17 cellular contexts compared by ENCODE assay signal in genomic region chr15:32872606-32873291, GRCh38.
A peak's percentile ranks its signal among the peaks of the same experiment; 100 is the strongest.
DNase-seq lines count a peak whose midpoint lies in the region; ATAC-seq and TF ChIP-seq lines count a peak whose summit lies in the region.
"Had no signal": no experiment of that assay in that cellular context is flagged by ENCODE, and none has a peak within 500 bp of the region (broad histone marks: within the 10 kb centered on the region; RNA-seq: fewer than 3 reads in every experiment).

No MANE protein-coding gene starts in this region.

- H3K27ac ChIP-seq in vagina: peak overlapping the region; percentile 47
- H3K27ac ChIP-seq: foreskin keratinocyte, parathyroid adenoma had no signal

- TF ChIP-seq CTCF in fibroblast of pulmonary artery (IDR thresholded peaks at IDR 0.05; ENCODE audit: low read length, missing control alignments) (no peak), nephron (IDR thresholded peaks at IDR 0.05; ENCODE audit: unreplicated experiment in 3 of 3) (no peak), vagina (IDR thresholded peaks at IDR 0.05) (no peak)

- no peaks in the 10 kb centered on the region for H3K9me3 ChIP-seq in vagina

- TF ChIP-seq POLR2A in vagina (IDR thresholded peaks at IDR 0.05): no peak

- no peak overlapping the region for H3K4me3 ChIP-seq in fibroblast of pulmonary artery (replicated peaks; ENCODE audit: low read depth, low read length)
- H3K4me3 ChIP-seq in vagina: no peak overlapping the region
- H3K4me3 ChIP-seq: GM12878 had no signal

- no peaks in the 10 kb centered on the region for H3K36me3 ChIP-seq in vagina

- peaks cover 5% of the 10 kb centered on the region for H3K36me3 Mint-ChIP-seq in nephron (ENCODE audit: low read depth)

- no peak for ATAC-seq in GM21381 (IDR thresholded peaks at IDR 0.05; ENCODE audit: unreplicated experiment)
- no peak for ATAC-seq in GM18867 (IDR thresholded peaks at IDR 0.05; ENCODE audit: unreplicated experiment)
- ATAC-seq: foreskin keratinocyte, GM12878 had no signal

- DNase-seq in NCI-H1092 treated with DMSO at 0.1 percent for 48 hours (lab: John Stamatoyannopoulos, UW) (peak; percentile 22), NCI-H1092 (lab: John Stamatoyannopoulos, UW) (no peak), fibroblast of pulmonary artery (ENCODE audit: low read depth) (peak; percentile 72), vagina (ENCODE audit: extremely low spot score in 2 of 2) (peak in 1 of 2 donors; percentile 98), T-helper 9 cell (no peak)
- DNase-seq: 8988T; activated CD4-positive, alpha-beta T cell treated with anti-CD3 and anti-CD28 coated beads, Interleukin-2, amount 50 U/mL, for 48 hours; activated gamma-delta T cell; foreskin keratinocyte; NCI-H1694 treated with DMSO at 0.1 percent for 48 hours; T-helper 1 cell had no signal

- no peaks in the 10 kb centered on the region for H3K9me3 Mint-ChIP-seq in nephron
- H3K9me3 Mint-ChIP-seq: central memory CD8-positive, alpha-beta T cell had no signal

- intact Hi-C loops in vagina (cut with DNase I): loop anchor here (10.0 kb wide), 3 partner anchors 82 to 198 kb away; no protein-coding TSS in a partner anchor

- peak overlapping the region in 2 of 3 experiments; percentile 54 to 64 for H3K27ac Mint-ChIP-seq in nephron

- H3K4me1 Mint-ChIP-seq in nephron: peaks cover 15% of the 10 kb centered on the region
- H3K4me1 Mint-ChIP-seq: central memory CD8-positive, alpha-beta T cell had no signal

- no peak overlapping the region for H3K4me3 Mint-ChIP-seq in nephron
- H3K4me3 Mint-ChIP-seq: central memory CD8-positive, alpha-beta T cell had no signal

- H3K27me3 ChIP-seq in vagina: no peaks in the 10 kb centered on the region
- H3K27me3 ChIP-seq: foreskin keratinocyte had no signal

- peaks cover 12% of the 10 kb centered on the region for H3K4me1 ChIP-seq in vagina
- H3K4me1 ChIP-seq: parathyroid adenoma had no signal

- peaks cover 14% of the 10 kb centered on the region for H3K27me3 Mint-ChIP-seq in nephron (ENCODE audit: low read depth)
- H3K27me3 Mint-ChIP-seq: central memory CD8-positive, alpha-beta T cell had no signal

Comparison
In these comparisons a context has a peak if more than half of its experiments do, and no peak if none do; other contexts are left out.
1. DNase-seq: peak in NCI-H1092 treated with DMSO at 0.1 percent for 48 hours (single experiment) and fibroblast of pulmonary artery (single experiment); none in NCI-H1092 (single experiment) and T-helper 9 cell (single experiment).